Comparison of ENCODE assay signal across 12 cellular contexts in the genomic region with DNA sequence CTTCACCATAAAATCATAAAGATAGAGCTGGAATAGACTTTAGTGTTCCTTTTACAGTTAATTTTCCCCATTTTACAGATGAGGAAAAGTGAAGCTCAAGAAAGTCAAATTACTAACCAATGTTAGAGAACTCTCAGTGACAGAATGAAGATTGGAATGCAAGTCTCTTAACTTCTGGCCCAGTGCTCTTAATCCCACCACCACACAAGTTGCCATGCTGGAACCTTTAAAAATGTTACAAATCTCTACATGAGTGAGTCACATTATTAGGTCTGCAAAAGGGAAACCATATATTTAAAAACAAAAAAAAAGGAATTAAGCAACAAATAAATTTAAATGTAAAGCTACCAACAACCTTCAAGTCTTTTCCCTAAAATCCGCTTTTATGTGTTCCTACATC. TPM values are rescaled to one million over a fixed set of nuclear protein-coding genes. Genes with fewer than 3 reads are reported as not detected.
DNase-seq lines count a peak whose midpoint lies in the region; ATAC-seq, FAIRE-seq and TF ChIP-seq lines count a peak whose summit lies in the region.
"Had no signal": no experiment of that assay in that cellular context is flagged by ENCODE, and none has a peak within 500 bp of the region (broad histone marks: within the 10 kb centered on the region; RNA-seq: fewer than 3 reads in every experiment).

No MANE protein-coding gene starts in this region.

- TF ChIP-seq EP300 in HepG2 (IDR thresholded peaks at IDR 0.05; ENCODE audit: low read depth in 2 of 2, low read length in 2 of 2), result no peak
- TF ChIP-seq EP300 in HepG2 (CRISPR knock-in tag; IDR thresholded peaks at IDR 0.05; ENCODE audit: borderline replicate concordance), result no peak

- no peak for DNase-seq in HepG2 (ENCODE audit: low spot score)
- DNase-seq in right lobe of liver, result no peak
- peak; percentile 27 to 52 for DNase-seq in cardiac fibroblast (ENCODE audit: low read depth in 2 of 2)
- DNase-seq in mesendoderm, result peak; percentile 69
- no peak for DNase-seq in NCI-H1105 (lab: John Stamatoyannopoulos, UW)
- no peak for DNase-seq in activated effector memory CD4-positive, alpha-beta T cell treated with Interleukin-2 at 50 U/mL for 16 hours
- no peak for DNase-seq in AG08395 (ENCODE audit: low spot score)
- DNase-seq: midbrain, thyroid gland had no signal

- TF ChIP-seq RAD21 in HepG2 (CRISPR knock-in tag; IDR thresholded peaks at IDR 0.05), result no peak

- no peak overlapping the region for H3K18ac ChIP-seq in mesendoderm (ENCODE audit: low read length)

- no peak overlapping the region for H3K4ac ChIP-seq in mesendoderm (ENCODE audit: low read depth, low read length)

- peaks cover 0 to 8% of the 10 kb centered on the region in 2 experiments; a peak in 2 of 5 replicates for H3K27me3 ChIP-seq in HepG2 (ENCODE audit: control insufficient read depth in 1 of 2, insufficient read depth in 2 of 2, low read length in 2 of 2)
- H3K27me3 ChIP-seq in right lobe of liver, result no peaks in the 10 kb centered on the region
- no peaks in the 10 kb centered on the region for H3K27me3 ChIP-seq in mesendoderm (ENCODE audit: insufficient read depth, low read length, poor library complexity)
- H3K27me3 ChIP-seq: thyroid gland had no signal

- peak overlapping the region; percentile 88 for H3K4me2 ChIP-seq in HepG2 (ENCODE audit: low read depth, low read length)
- no peak overlapping the region for H3K4me2 ChIP-seq in mesendoderm (ENCODE audit: low read length)

- 95% methylated on average over 1 of the region's 1 CpG for WGBS in HepG2 (ENCODE audit: low lambda C conversion rate)
- 94% methylated on average over 1 of the region's 1 CpG for WGBS in right lobe of liver (ENCODE audit: insufficient coverage, low coverage, low lambda C conversion rate, missing lambda C conversion rate)
- no CpG with 5 or more reads among the region's 1 CpG for WGBS in mesendoderm (ENCODE audit: extremely low coverage, insufficient coverage, low lambda C conversion rate)

- no peak overlapping the region for H2BK120ac ChIP-seq in mesendoderm (ENCODE audit: low read depth, low read length)

- no peak overlapping the region for H3K23ac ChIP-seq in mesendoderm (ENCODE audit: low read length)

- peaks cover 63% of the 10 kb centered on the region for H3K4me1 ChIP-seq in HepG2 (ENCODE audit: insufficient read depth, low read length)
- peaks cover 0 to 41% (median 8%) of the 10 kb centered on the region in 4 donors for H3K4me1 ChIP-seq in right lobe of liver
- no peaks in the 10 kb centered on the region for H3K4me1 ChIP-seq in mesendoderm (ENCODE audit: control insufficient read depth, low read depth, low read length)

- peaks cover 59% of the 10 kb centered on the region for H4K20me1 ChIP-seq in HepG2 (ENCODE audit: insufficient read depth, low read length)

- H3K79me2 ChIP-seq in HepG2 (ENCODE audit: insufficient read depth, low read length), result peaks cover 77% of the 10 kb centered on the region
- H3K79me2 ChIP-seq in mesendoderm (ENCODE audit: control insufficient read depth, insufficient read depth, low read length), result peaks cover 64% of the 10 kb centered on the region

- H2AK5ac ChIP-seq in mesendoderm (ENCODE audit: low read length), result no peak overlapping the region

- no peak overlapping the region for H3K27ac ChIP-seq in HepG2 (ENCODE audit: extremely low read length, insufficient read depth, low read length)
- no peak overlapping the region for H3K27ac ChIP-seq in right lobe of liver
- no peak overlapping the region for H3K27ac ChIP-seq in mesendoderm (ENCODE audit: low read depth, low read length)

- H2AFZ ChIP-seq in HepG2 (ENCODE audit: low read length), result no peak overlapping the region

- H4K8ac ChIP-seq in mesendoderm (ENCODE audit: low read depth, low read length), result no peak overlapping the region

- H3K9me3 ChIP-seq in HepG2 (ENCODE audit: low read length), result no peaks in the 10 kb centered on the region
- no peaks in the 10 kb centered on the region for H3K9me3 ChIP-seq in right lobe of liver
- H3K9me3 ChIP-seq: HAP-1, thyroid gland had no signal

- POLR2A ChIA-PET in HepG2 (lab: Yijun Ruan, JAX), result no interaction called here

- no peak overlapping the region for H2BK15ac ChIP-seq in mesendoderm (replicated peaks; ENCODE audit: low read depth)

- TF ChIP-seq CTCF in HepG2 (CRISPR knock-in tag; IDR thresholded peaks at IDR 0.05), result no peak
- no peak for TF ChIP-seq CTCF in right lobe of liver (IDR thresholded peaks at IDR 0.05)
- TF ChIP-seq CTCF in cardiac fibroblast (IDR thresholded peaks at IDR 0.05; ENCODE audit: low read depth, low read length), result no peak

- H3K4me3 ChIP-seq in HepG2 (replicated peaks in 1 of 3; ENCODE audit: insufficient read depth in 1 of 3, low read depth in 2 of 3, low read length in 3 of 3) (peak overlapping the region in 2 of 3 experiments; percentile 1 to 99; a peak in 2 of 6 replicates), right lobe of liver (no peak overlapping the region), cardiac fibroblast (replicated peaks in 1 of 2; ENCODE audit: low read depth in 2 of 2, low read length in 2 of 2) (no peak overlapping the region), mesendoderm (ENCODE audit: low read length) (no peak overlapping the region)
- H3K4me3 ChIP-seq: HAP-1, skin epidermis, thyroid gland had no signal

- H3K9ac ChIP-seq in HepG2 (ENCODE audit: insufficient read depth, low read depth, low read length) (no peak overlapping the region), mesendoderm (ENCODE audit: low read length) (no peak overlapping the region)

- H3K36me3 ChIP-seq in HepG2 (replicated peaks in 1 of 2; ENCODE audit: control insufficient read depth in 1 of 2, insufficient read depth in 2 of 2, low read length in 2 of 2), result no peaks in the 10 kb centered on the region
- H3K36me3 ChIP-seq in right lobe of liver, result no peaks in the 10 kb centered on the region
- H3K36me3 ChIP-seq in mesendoderm (ENCODE audit: control insufficient read depth, insufficient read depth, low read length), result no peaks in the 10 kb centered on the region
- H3K36me3 ChIP-seq: HAP-1, thyroid gland had no signal

- H2BK5ac ChIP-seq in mesendoderm (ENCODE audit: low read length), result no peak overlapping the region

- intact Hi-C loops in HepG2 (cut with micrococcal nuclease; ENCODE audit: unreplicated experiment), result no loop called here
- intact Hi-C loops in right lobe of liver (cut with DNase I), result no loop called here

- CTCF ChIA-PET in HepG2 (lab: Yijun Ruan, JAX; ENCODE audit: low intra/inter-chr PET ratio, low total read pairs), result no interaction called here

- H3K56ac ChIP-seq in mesendoderm (ENCODE audit: low read length), result no peak overlapping the region

- in situ Hi-C loops in HepG2 (cut with HindIII; ENCODE audit: extremely low pct_ligation_motif_present, low pct_unique_long_range_greater_than_20kb), result no loop called here

- no peak for ATAC-seq in HepG2
- no peak for ATAC-seq in right lobe of liver
- no peak for ATAC-seq in HG02938 (IDR thresholded peaks at IDR 0.05; ENCODE audit: unreplicated experiment)

- BruUV-seq in HepG2 (replicated peaks; lab: Mats Ljungman, UMichigan), result no TSS peak

- H3K79me1 ChIP-seq in mesendoderm (ENCODE audit: low read length), result no peaks in the 10 kb centered on the region

- H4K5ac ChIP-seq in mesendoderm (ENCODE audit: low read length), result no peak overlapping the region

- FAIRE-seq in HepG2 (lab: Jason Lieb, UNC), result no peak

- TF ChIP-seq POLR2A in HepG2 (IDR thresholded peaks at IDR 0.05; ENCODE audit: insufficient read depth in 1 of 2, low read depth in 2 of 2, low read length in 2 of 2), result no peak
- TF ChIP-seq POLR2A in right lobe of liver (IDR thresholded peaks at IDR 0.05), result no peak

RNA-seq across cellular contexts. Expression of a gene that starts 3.5 kb away (rescaled TPM):
- 96.3 and 160 TPM in 2 replicates for total RNA-seq in HepG2 (2016; rRNA removed; fragmentation: Illumina TruSeq; extraction: Trizol)
- total RNA-seq in HepG2 (2016; cell fraction: cytosol; rRNA removed; fragmentation: Illumina TruSeq; extraction: Trizol; ENCODE audit: low read depth), result 20.2 and 23.9 TPM in 2 replicates
- total RNA-seq in HepG2 (2016; cell fraction: insoluble cytoplasmic fraction; rRNA removed; fragmentation: Illumina TruSeq; extraction: Trizol), result 89.4 and 158 TPM in 2 replicates
- 91.7 and 92.2 TPM in 2 replicates for total RNA-seq in HepG2 (2016; cell fraction: membrane; rRNA removed; fragmentation: Illumina TruSeq; extraction: Trizol)
- 100 and 105 TPM in 2 replicates for total RNA-seq in HepG2 (2016; cell fraction: nucleus; rRNA removed; fragmentation: Illumina TruSeq; extraction: Trizol)
- polyA plus RNA-seq in HepG2 (2011; rRNA removed), result 59.0 and 72.1 TPM in 2 replicates
- polyA plus RNA-seq in HepG2 (2011; cell fraction: cytosol; rRNA removed), result 49.9 and 69.1 TPM in 2 replicates
- polyA plus RNA-seq in HepG2 (2011; cell fraction: nucleus; rRNA removed), result 30.3 and 33.5 TPM in 2 replicates
- polyA plus RNA-seq in HepG2 (2012), result 70.3 and 73.4 TPM in 2 replicates
- polyA plus RNA-seq in HepG2 (2016; cell fraction: cytosol; fragmentation: Illumina TruSeq; extraction: Trizol; ENCODE audit: low read depth), result 8.8 and 9.0 TPM in 2 replicates
- 118 and 121 TPM in 2 replicates for polyA plus RNA-seq in HepG2 (2016; cell fraction: insoluble cytoplasmic fraction; fragmentation: Illumina TruSeq; extraction: Trizol; ENCODE audit: low read depth)
- polyA plus RNA-seq in HepG2 (2016; cell fraction: membrane; fragmentation: Illumina TruSeq; extraction: Trizol; ENCODE audit: low read depth), result 34.3 and 37.5 TPM in 2 replicates
- 82.2 and 99.4 TPM in 2 replicates for polyA plus RNA-seq in HepG2 (2016; cell fraction: nucleus; fragmentation: Illumina TruSeq; extraction: Trizol; ENCODE audit: insufficient read depth, low read depth)
- 34.6 and 53.5 TPM in 2 replicates for polyA minus RNA-seq in HepG2 (2011; rRNA and poly(A)+ RNA removed; ENCODE audit: low replicate concordance)
- 60.0 and 71.9 TPM in 2 replicates for polyA minus RNA-seq in HepG2 (2011; cell fraction: cytosol; rRNA and poly(A)+ RNA removed)
- polyA minus RNA-seq in HepG2 (2011; cell fraction: nucleus; rRNA and poly(A)+ RNA removed), result 145 and 163 TPM in 2 replicates
- total RNA-seq in right lobe of liver, result 10 to 100 TPM; 31.9 to 50.3 (median 43.3) TPM
- polyA plus RNA-seq in mesendoderm (2013, experiment 1 of 2), result 128 TPM
- 126 TPM for polyA plus RNA-seq in mesendoderm (2013, experiment 2 of 2)

RNA-seq across cellular contexts. Expression of a gene that starts 43.7 kb away (rescaled TPM):
- 1.9 and 3.9 TPM in 2 replicates for total RNA-seq in HepG2 (2016; rRNA removed; fragmentation: Illumina TruSeq; extraction: Trizol)
- total RNA-seq in HepG2 (2016; cell fraction: cytosol; rRNA removed; fragmentation: Illumina TruSeq; extraction: Trizol; ENCODE audit: low read depth), result 0.61 and 0.71 TPM in 2 replicates
- total RNA-seq in HepG2 (2016; cell fraction: insoluble cytoplasmic fraction; rRNA removed; fragmentation: Illumina TruSeq; extraction: Trizol), result 2.0 and 4.5 TPM in 2 replicates
- 0.90 and 1.3 TPM in 2 replicates for total RNA-seq in HepG2 (2016; cell fraction: membrane; rRNA removed; fragmentation: Illumina TruSeq; extraction: Trizol)
- 1.5 and 2.4 TPM in 2 replicates for total RNA-seq in HepG2 (2016; cell fraction: nucleus; rRNA removed; fragmentation: Illumina TruSeq; extraction: Trizol)
- 0.97 and 1.3 TPM in 2 replicates for polyA plus RNA-seq in HepG2 (2011; rRNA removed)
- polyA plus RNA-seq in HepG2 (2011; cell fraction: cytosol; rRNA removed), result 0.52 and 1.1 TPM in 2 replicates
- 0.24 and 0.38 TPM in 2 replicates for polyA plus RNA-seq in HepG2 (2011; cell fraction: nucleus; rRNA removed)
- 0.33 and 1.0 TPM in 2 replicates for polyA plus RNA-seq in HepG2 (2012)
- 0.24 and 0.43 TPM in 2 replicates for polyA plus RNA-seq in HepG2 (2016; cell fraction: cytosol; fragmentation: Illumina TruSeq; extraction: Trizol; ENCODE audit: low read depth)
- polyA plus RNA-seq in HepG2 (2016; cell fraction: insoluble cytoplasmic fraction; fragmentation: Illumina TruSeq; extraction: Trizol; ENCODE audit: low read depth), result 1.8 and 2.0 TPM in 2 replicates
- 0.37 and 0.39 TPM in 2 replicates for polyA plus RNA-seq in HepG2 (2016; cell fraction: membrane; fragmentation: Illumina TruSeq; extraction: Trizol; ENCODE audit: low read depth)
- 1.00 and 1.4 TPM in 2 replicates for polyA plus RNA-seq in HepG2 (2016; cell fraction: nucleus; fragmentation: Illumina TruSeq; extraction: Trizol; ENCODE audit: insufficient read depth, low read depth)
- 1.9 and 2.5 TPM in 2 replicates for polyA minus RNA-seq in HepG2 (2011; rRNA and poly(A)+ RNA removed; ENCODE audit: low replicate concordance)
- 0.97 and 1.4 TPM in 2 replicates for polyA minus RNA-seq in HepG2 (2011; cell fraction: cytosol; rRNA and poly(A)+ RNA removed)
- 0.87 and 1.7 TPM in 2 replicates for polyA minus RNA-seq in HepG2 (2011; cell fraction: nucleus; rRNA and poly(A)+ RNA removed)
- 1 to 10 TPM in 3 of 6 experiments, under 1 TPM in 3; 0.37 to 1.5 (median 0.78) TPM for total RNA-seq in right lobe of liver
- polyA plus RNA-seq in mesendoderm (2013, experiment 1 of 2), result 1.7 TPM
- 1.2 TPM for polyA plus RNA-seq in mesendoderm (2013, experiment 2 of 2)

Comparison
In these comparisons a context has a peak if more than half of its experiments do, and no peak if none do; other contexts are left out.
1. H3K4me3 ChIP-seq: peak in HepG2 (2 of 3); none in right lobe of liver (0 of 3), cardiac fibroblast (0 of 2) and mesendoderm (single experiment).
2. DNase-seq: peak in cardiac fibroblast (2 of 2) and mesendoderm (single experiment); none in HepG2 (single experiment), right lobe of liver (0 of 3), NCI-H1105 (single experiment), activated effector memory CD4-positive, alpha-beta T cell treated with Interleukin-2 at 50 U/mL for 16 hours (single experiment) and AG08395 (single experiment).